Comparison of ENCODE assay signal across 13 cellular contexts in the genomic region with DNA sequence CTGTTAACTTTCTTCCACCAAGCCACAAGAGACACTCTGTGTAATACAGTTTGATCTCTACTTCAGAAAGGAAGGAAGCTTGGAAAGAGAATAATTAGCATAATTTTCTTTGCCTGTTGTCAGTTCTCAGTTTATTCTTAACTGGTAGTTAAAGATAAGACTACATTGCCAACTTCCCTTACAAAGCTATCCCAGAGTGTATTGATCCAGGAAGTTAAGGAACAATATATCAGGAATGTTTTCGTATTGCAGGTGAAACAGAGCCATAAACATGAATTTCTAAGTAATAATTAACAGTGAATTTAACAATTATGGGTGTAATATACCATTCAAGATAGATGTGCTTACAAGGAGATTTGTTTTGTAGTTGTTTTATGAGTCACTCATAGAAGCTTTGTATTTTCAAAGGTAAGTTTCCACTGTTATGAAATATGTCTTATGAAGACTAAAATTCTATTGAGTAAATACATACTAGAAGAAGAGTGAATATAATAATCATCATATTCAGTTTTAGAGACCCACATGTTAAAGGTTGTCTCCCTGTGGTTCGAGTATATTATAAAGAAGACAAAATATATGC.
"Had no signal": no experiment of that assay in that cellular context is flagged by ENCODE, and none has a peak within 500 bp of the region (broad histone marks: within the 10 kb centered on the region; RNA-seq: fewer than 3 reads in every experiment).

No MANE protein-coding gene starts in this region.

- H3K27me3 ChIP-seq: adrenal gland, thyroid gland, vagina had no signal

- H3K9me3 ChIP-seq: adrenal gland, thyroid gland, vagina had no signal

- H3K36me3 ChIP-seq: adrenal gland, thyroid gland, WERI-Rb-1 had no signal

- H3K4me1 ChIP-seq: adrenal gland, thyroid gland, vagina had no signal

- H3K27ac ChIP-seq: adrenal gland, thyroid gland, vagina, WERI-Rb-1 had no signal

- H3K4me3 ChIP-seq: adrenal gland, thyroid gland, vagina had no signal

- DNase-seq: activated CD4-positive, alpha-beta T cell treated with anti-CD3 and anti-CD28 coated beads for 4 hours; activated naive CD4-positive, alpha-beta T cell treated with anti-CD3 and anti-CD28 coated beads, Interleukin-2, amount 10 ng/mL, durations not matched to agents 7 days and 5 days; adrenal gland; dermis blood vessel endothelial cell; endodermal cell; glutamatergic neuron; immature natural killer cell; nephron progenitor cell; T-helper 9 cell; thyroid gland; WERI-Rb-1 had no signal

- ATAC-seq: left lobe of liver had no signal
